In genomic region chr16:57485091-57485915, GRCh38 we compare ENCODE assay signal across 6 cellular contexts. TPM values are rescaled to one million over a fixed set of nuclear protein-coding genes. Genes with fewer than 3 reads are reported as not detected.
DNase-seq lines count a peak whose midpoint lies in the region; ATAC-seq and TF ChIP-seq lines count a peak whose summit lies in the region.

No MANE protein-coding gene starts in this region.

- H3K27ac Mint-ChIP-seq in Calu3 (ENCODE audit: unreplicated experiment) = peak overlapping the region; percentile 33
- H3K27ac Mint-ChIP-seq in activated naive CD8-positive, alpha-beta T cell treated with anti-CD3 and anti-CD28 coated beads, Interleukin-2, amount 50 U/mL, for 24 hours = no peak overlapping the region

- H3K9me3 Mint-ChIP-seq in Calu3 (ENCODE audit: low read depth, unreplicated experiment) = no peaks in the 10 kb centered on the region
- no peaks in the 10 kb centered on the region for H3K9me3 Mint-ChIP-seq in activated naive CD8-positive, alpha-beta T cell treated with anti-CD3 and anti-CD28 coated beads, Interleukin-2, amount 50 U/mL, for 24 hours

- peak overlapping the region; percentile 90 for H3K4me3 Mint-ChIP-seq in Calu3 (ENCODE audit: low read depth, unreplicated experiment)
- peak overlapping the region; percentile 75 for H3K4me3 Mint-ChIP-seq in activated naive CD8-positive, alpha-beta T cell treated with anti-CD3 and anti-CD28 coated beads, Interleukin-2, amount 50 U/mL, for 24 hours

- BruUV-seq in Calu3 (replicated peaks; lab: Mats Ljungman, UMichigan) = TSS peak; percentile 47

- CTCF ChIA-PET in Calu3 (lab: Charles Lee) = interaction anchor here (1.0 kb wide), 1 partner anchor 51 kb away, joined by 3 read pairs; no protein-coding TSS in a partner anchor

- peaks cover 20% of the 10 kb centered on the region for H3K4me1 Mint-ChIP-seq in Calu3 (ENCODE audit: low read depth, unreplicated experiment)
- H3K4me1 Mint-ChIP-seq in activated naive CD8-positive, alpha-beta T cell treated with anti-CD3 and anti-CD28 coated beads, Interleukin-2, amount 50 U/mL, for 24 hours = peaks cover 20% of the 10 kb centered on the region

- intact Hi-C loops in Calu3 (cut with micrococcal nuclease; ENCODE audit: unreplicated experiment) = no loop called here

- no peak for TF ChIP-seq CTCF in Calu3 (IDR thresholded peaks at IDR 0.05; ENCODE audit: unreplicated experiment)

- H3K4me1 ChIP-seq in mucosa of rectum (ENCODE audit: control insufficient read depth in 2 of 2, insufficient read depth in 2 of 2, low read length in 2 of 2) = peaks cover 20 to 28% of the 10 kb centered on the region in 2 donors

- peak overlapping the region; percentile 77 to 84 for H3K9ac ChIP-seq in mucosa of rectum (ENCODE audit: low read depth in 1 of 2, low read length in 2 of 2)

- H3K27me3 Mint-ChIP-seq in Calu3 (ENCODE audit: unreplicated experiment) = no peaks in the 10 kb centered on the region
- no peaks in the 10 kb centered on the region for H3K27me3 Mint-ChIP-seq in activated naive CD8-positive, alpha-beta T cell treated with anti-CD3 and anti-CD28 coated beads, Interleukin-2, amount 50 U/mL, for 24 hours

- H3K27me3 ChIP-seq in mucosa of rectum (ENCODE audit: control insufficient read depth in 2 of 2, insufficient read depth in 2 of 2, low read length in 2 of 2) = no peaks in the 10 kb centered on the region

- no peaks in the 10 kb centered on the region for H3K9me3 ChIP-seq in mucosa of rectum (ENCODE audit: control insufficient read depth in 2 of 2, low read length in 2 of 2)

- peaks cover 13% of the 10 kb centered on the region for H3K36me3 Mint-ChIP-seq in Calu3 (ENCODE audit: insufficient read depth, unreplicated experiment)
- H3K36me3 Mint-ChIP-seq in activated naive CD8-positive, alpha-beta T cell treated with anti-CD3 and anti-CD28 coated beads, Interleukin-2, amount 50 U/mL, for 24 hours (ENCODE audit: low read depth) = no peaks in the 10 kb centered on the region

- H3K36me3 ChIP-seq in mucosa of rectum (ENCODE audit: control insufficient read depth in 2 of 2, insufficient read depth in 2 of 2, low read length in 2 of 2) = no peaks in the 10 kb centered on the region

- no peak for DNase-seq in Calu3
- no peak for DNase-seq in activated naive CD8-positive, alpha-beta T cell treated with anti-CD3 and anti-CD28 coated beads, Interleukin-2, amount 50 U/mL, for 24 hours
- no peak for DNase-seq in NCI-H1436 treated with DMSO at 0.1 percent for 48 hours (lab: John Stamatoyannopoulos, UW)
- no peak for DNase-seq in KG1 (lab: John Stamatoyannopoulos, UW)
- no peak for DNase-seq in DMS53 treated with DMSO at 0.1 percent for 48 hours (lab: John Stamatoyannopoulos, UW; ENCODE audit: unreplicated experiment)

- peak overlapping the region; percentile 77 to 84 for H3K27ac ChIP-seq in mucosa of rectum (ENCODE audit: low read depth in 2 of 2, low read length in 2 of 2)

- peak overlapping the region; percentile 66 to 85 for H3K4me3 ChIP-seq in mucosa of rectum (ENCODE audit: low read length in 2 of 2)

- ATAC-seq in activated naive CD8-positive, alpha-beta T cell treated with anti-CD3 and anti-CD28 coated beads, Interleukin-2, amount 50 U/mL, for 24 hours = no peak

RNA-seq across cellular contexts. Expression of gene DOK4, which starts 1.0 kb away (rescaled TPM):
- total RNA-seq in Calu3 (2022) = 23.0 and 34.7 TPM in 2 replicates

RNA-seq across cellular contexts. Expression of gene POLR2C, which starts 22.8 kb away (rescaled TPM):
- 69.4 and 80.0 TPM in 2 replicates for total RNA-seq in Calu3 (2022)

RNA-seq across cellular contexts. Expression of gene COQ9, which starts 38.0 kb away (rescaled TPM):
- total RNA-seq in Calu3 (2022) = 75.9 and 77.7 TPM in 2 replicates

RNA-seq across cellular contexts. Expression of gene CIAPIN1, which starts 38.1 kb away (rescaled TPM):
- total RNA-seq in Calu3 (2022) = 76.6 and 77.2 TPM in 2 replicates

RNA-seq across cellular contexts. Expression of gene CCDC102A, which starts 51.1 kb away (rescaled TPM):
- total RNA-seq in Calu3 (2022) = 6.8 and 7.9 TPM in 2 replicates
